8 cellular contexts compared by ENCODE assay signal in the genomic region with DNA sequence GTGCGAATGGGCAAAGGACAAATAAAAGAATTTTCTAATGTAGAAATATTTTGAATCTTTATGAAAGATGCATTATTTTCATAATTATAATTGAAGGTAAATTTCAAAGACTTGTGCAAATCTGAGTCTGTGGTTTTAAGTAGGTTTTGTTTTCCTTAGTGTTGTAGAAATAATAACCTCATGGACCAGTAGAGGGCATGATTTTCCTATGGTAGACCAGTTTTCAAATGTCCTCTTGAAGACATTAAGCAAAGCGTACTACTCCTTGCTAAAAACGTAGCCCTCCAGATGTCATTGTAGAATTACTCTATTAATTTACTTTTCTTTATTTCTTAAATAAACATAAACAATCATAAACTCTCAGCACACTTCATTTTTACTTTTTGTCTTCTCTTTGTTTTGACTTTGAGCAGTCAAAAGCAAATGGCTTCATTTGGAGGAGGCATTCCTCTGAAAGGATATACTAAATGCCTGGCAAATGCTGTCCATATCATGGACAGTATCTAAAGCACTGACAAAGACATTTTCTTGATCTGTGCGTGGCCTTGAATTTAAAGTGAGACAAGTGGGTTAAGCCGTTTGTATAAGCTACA.
DNase-seq lines count a peak whose midpoint lies in the region; ATAC-seq, FAIRE-seq and TF ChIP-seq lines count a peak whose summit lies in the region.

No MANE protein-coding gene starts in this region.

- no peaks in the 10 kb centered on the region for H3K9me3 Mint-ChIP-seq in activated naive CD4-positive, alpha-beta T cell treated with anti-CD3 and anti-CD28 coated beads for 36 hours

- no peak overlapping the region for H3K4me3 Mint-ChIP-seq in activated naive CD4-positive, alpha-beta T cell treated with anti-CD3 and anti-CD28 coated beads for 36 hours

- H3K9me2 ChIP-seq in hepatocyte (replicated peaks; ENCODE audit: insufficient read depth): no peaks in the 10 kb centered on the region

- CTCF ChIA-PET in activated naive CD4-positive, alpha-beta T cell treated with anti-CD3 and anti-CD28 coated beads for 36 hours (lab: Charles Lee): interaction anchor here (0.5 to 1.0 kb wide), 6 partner anchors 22 to 1116 kb away, joined by 3 to 4 read pairs (median 3); no protein-coding TSS in a partner anchor

- DNase-seq in AG20443 (ENCODE audit: low spot score) (peak; percentile 21), GM12891 (ENCODE audit: insufficient read length, low spot score) (no peak), MV-4-11 (lab: John Stamatoyannopoulos, UW) (peak; percentile 51), hepatocyte (ENCODE audit: low spot score) (peak; percentile 50), GOT3 (lab: John Stamatoyannopoulos, UW) (no peak)
- DNase-seq in activated naive CD4-positive, alpha-beta T cell treated with anti-CD3 and anti-CD28 coated beads for 36 hours: no peak

- H4K20me1 ChIP-seq in hepatocyte (ENCODE audit: insufficient read depth, poor library complexity, severe bottlenecking): no peaks in the 10 kb centered on the region

- no peaks in the 10 kb centered on the region for H3K27me3 ChIP-seq in hepatocyte

- no peaks in the 10 kb centered on the region for H3K9me3 ChIP-seq in hepatocyte (ENCODE audit: low read depth)

- no peak overlapping the region for H3K27ac Mint-ChIP-seq in activated naive CD4-positive, alpha-beta T cell treated with anti-CD3 and anti-CD28 coated beads for 36 hours

- TF ChIP-seq POLR2A in GM12891 (IDR thresholded peaks at IDR 0.05; ENCODE audit: low read depth, low read length): no peak

- peak; percentile 63 for FAIRE-seq in GM12891 (lab: Jason Lieb, UNC)
- FAIRE-seq in TTC549 (lab: Jason Lieb, UNC): peak; percentile 95

- H3K4me2 ChIP-seq in hepatocyte: no peak overlapping the region

- WGBS in hepatocyte (ENCODE audit: low lambda C conversion rate, missing lambda C conversion rate): 67% methylated on average over 5 of the region's 5 CpGs

- peaks cover 4% of the 10 kb centered on the region for H3K27me3 Mint-ChIP-seq in activated naive CD4-positive, alpha-beta T cell treated with anti-CD3 and anti-CD28 coated beads for 36 hours (ENCODE audit: low read depth)

- no peak overlapping the region for H2AFZ ChIP-seq in hepatocyte

- ATAC-seq in HG02610 (IDR thresholded peaks at IDR 0.05; ENCODE audit: unreplicated experiment): no peak

- peak; percentile 61 for TF ChIP-seq CTCF in hepatocyte (IDR thresholded peaks at IDR 0.05; ENCODE audit: poor library complexity)

- intact Hi-C loops in activated naive CD4-positive, alpha-beta T cell treated with anti-CD3 and anti-CD28 coated beads for 36 hours (cut with micrococcal nuclease): loop anchor here (1.0 to 5.0 kb wide), 4 partner anchors 136 to 919 kb away; a partner anchor contains a TSS

- H3K36me3 ChIP-seq in hepatocyte (replicated peaks; ENCODE audit: insufficient read depth, low read depth): no peaks in the 10 kb centered on the region

- no peak overlapping the region for H3K27ac ChIP-seq in hepatocyte

- peaks cover 13% of the 10 kb centered on the region for H3K4me1 Mint-ChIP-seq in activated naive CD4-positive, alpha-beta T cell treated with anti-CD3 and anti-CD28 coated beads for 36 hours (ENCODE audit: low read depth)

- H3K4me3 ChIP-seq in hepatocyte: no peak overlapping the region

- no peaks in the 10 kb centered on the region for H3K79me2 ChIP-seq in hepatocyte

- no peaks in the 10 kb centered on the region for H3K4me1 ChIP-seq in hepatocyte (ENCODE audit: insufficient read depth)

- H3K36me3 Mint-ChIP-seq in activated naive CD4-positive, alpha-beta T cell treated with anti-CD3 and anti-CD28 coated beads for 36 hours (ENCODE audit: low read depth): no peaks in the 10 kb centered on the region

TF ChIP-seq in GM12891, 5 proteins besides CTCF, POLR2A, EP300 and RAD21:
- TF ChIP-seq PAX5 (IDR thresholded peaks at IDR 0.05; ENCODE audit: insufficient read depth, low read length, severe bottlenecking): no peak
- TF ChIP-seq POU2F2 (IDR thresholded peaks at IDR 0.05; ENCODE audit: low read depth, low read length): no peak
- no peak for TF ChIP-seq POLR2AphosphoS5 (IDR thresholded peaks at IDR 0.05; ENCODE audit: low read depth, low read length)
- no peak for TF ChIP-seq TAF1 (IDR thresholded peaks at IDR 0.05; ENCODE audit: low read depth, low read length)
- no peak for TF ChIP-seq SPI1 (IDR thresholded peaks at IDR 0.05; ENCODE audit: low read depth, low read length)

Comparison
In these comparisons a context has a peak if more than half of its experiments do, and no peak if none do; other contexts are left out.
1. DNase-seq: peak in AG20443 (single experiment), MV-4-11 (single experiment) and hepatocyte (single experiment); none in GM12891 (single experiment), activated naive CD4-positive, alpha-beta T cell treated with anti-CD3 and anti-CD28 coated beads for 36 hours (single experiment) and GOT3 (single experiment).